In genomic region chr11:75862437-75862836, GRCh38 we compare ENCODE assay signal across 22 cellular contexts.
"Had no signal": no experiment of that assay in that cellular context is flagged by ENCODE, and none has a peak within 500 bp of the region (broad histone marks: within the 10 kb centered on the region; RNA-seq: fewer than 3 reads in every experiment).

No MANE protein-coding gene starts in this region.

- H3K4me3 Mint-ChIP-seq: mesothelial cell of epicardium; naive thymus-derived CD4-positive, alpha-beta T cell; nephron; neural progenitor cell; stimulated activated naive CD8-positive, alpha-beta T cell treated with anti-CD3 and anti-CD28 coated beads, Interleukin-15, amount 100 ng/mL, for 72 hours had no signal

- H3K27me3 Mint-ChIP-seq: naive thymus-derived CD4-positive, alpha-beta T cell; progenitor cell of endocrine pancreas; stimulated activated naive CD8-positive, alpha-beta T cell treated with anti-CD3 and anti-CD28 coated beads, Interleukin-15, amount 100 ng/mL, for 72 hours had no signal

- H3K4me2 ChIP-seq: neural progenitor cell had no signal

- H3K4me1 Mint-ChIP-seq: nephron, neural progenitor cell had no signal

- ATAC-seq: left lobe of liver; mucosa of descending colon; naive thymus-derived CD4-positive, alpha-beta T cell; right lobe of liver; stimulated activated naive CD8-positive, alpha-beta T cell treated with anti-CD3 and anti-CD28 coated beads, Interleukin-15, amount 100 ng/mL, for 72 hours had no signal

- H3K4me1 ChIP-seq: neural progenitor cell, parathyroid adenoma had no signal

- H2AFZ ChIP-seq: neural progenitor cell, parathyroid adenoma had no signal

- H3K27me3 ChIP-seq: neural progenitor cell, right lobe of liver, suprapubic skin, transverse colon, vagina had no signal

- H3K9ac ChIP-seq: neural progenitor cell, parathyroid adenoma had no signal

- DNase-seq: cortex of kidney; hypothalamus; kidney; mesenchymal stem cell; mucosa of descending colon; naive thymus-derived CD4-positive, alpha-beta T cell; right lobe of liver; small intestine; stimulated activated CD4-positive, alpha-beta T cell treated with anti-CD3 and anti-CD28 coated beads, Interleukin-15, amount 100 ng/mL, for 24 hours; stimulated activated CD4-positive, alpha-beta T cell treated with anti-CD3 and anti-CD28 coated beads, Interleukin-2, amount 100 ng/mL, for 48 hours; stimulated activated naive CD4-positive, alpha-beta T cell; stimulated activated naive CD8-positive, alpha-beta T cell treated with anti-CD3 and anti-CD28 coated beads, Interleukin-15, amount 100 ng/mL, for 72 hours; transverse colon had no signal

- H3K27ac ChIP-seq: neural progenitor cell, parathyroid adenoma, right lobe of liver, suprapubic skin, transverse colon, vagina had no signal

- H3K9me3 Mint-ChIP-seq: mesothelial cell of epicardium; naive thymus-derived CD4-positive, alpha-beta T cell; nephron; neural progenitor cell; stimulated activated naive CD8-positive, alpha-beta T cell treated with anti-CD3 and anti-CD28 coated beads, Interleukin-15, amount 100 ng/mL, for 72 hours had no signal

- H3K27ac Mint-ChIP-seq: mesothelial cell of epicardium, nephron, neural progenitor cell, progenitor cell of endocrine pancreas had no signal

- H3K4me3 ChIP-seq: lung, mucosa of descending colon, neural progenitor cell, right lobe of liver, suprapubic skin, transverse colon, vagina had no signal
